In the genomic region with DNA sequence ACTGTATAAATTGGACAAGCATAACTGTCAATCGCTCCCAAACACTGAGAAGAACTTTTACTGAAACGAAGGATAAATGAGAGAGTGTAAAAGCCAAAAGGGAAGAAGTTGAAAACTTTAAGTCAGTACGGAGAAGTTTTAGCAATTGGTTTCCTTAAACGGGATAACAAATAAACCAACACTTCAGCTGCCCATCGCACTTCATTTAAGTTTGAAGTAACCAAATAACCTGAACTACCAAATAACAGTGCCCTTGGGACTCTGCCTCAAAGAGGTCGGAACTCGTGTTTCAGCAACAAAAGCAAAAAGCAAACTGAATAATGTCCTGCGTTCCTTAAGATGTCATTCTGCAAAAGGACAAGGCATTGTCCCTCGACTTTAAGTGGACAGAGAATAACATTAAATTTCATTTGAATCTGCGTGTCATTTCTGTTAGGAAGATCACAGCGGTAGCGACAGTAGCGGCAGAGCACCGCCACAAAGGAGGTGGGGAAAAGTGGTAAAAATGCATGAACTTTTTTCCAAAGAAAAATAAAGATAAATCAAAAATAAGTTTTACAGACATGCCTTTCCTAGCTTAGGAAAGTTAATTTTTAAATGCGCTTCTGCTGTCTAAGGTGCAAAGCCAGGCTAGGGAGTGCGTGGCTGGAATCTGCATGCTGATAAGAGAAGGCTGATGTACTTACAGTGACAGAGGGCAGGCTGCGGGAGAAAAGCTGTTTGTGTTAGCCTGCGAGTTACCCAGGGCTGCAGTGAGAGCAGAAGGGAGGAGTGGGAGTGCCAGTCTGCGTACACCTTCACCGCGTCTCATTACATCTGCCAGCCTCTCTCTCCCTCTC, we compare ENCODE assay signal across 14 cellular contexts.
A peak's percentile ranks its signal among the peaks of the same experiment; 100 is the strongest.
DNase-seq lines count a peak whose midpoint lies in the region; ATAC-seq lines count a peak whose summit lies in the region.
"Had no signal": no experiment of that assay in that cellular context is flagged by ENCODE, and none has a peak within 500 bp of the region (broad histone marks: within the 10 kb centered on the region; RNA-seq: fewer than 3 reads in every experiment).

No MANE protein-coding gene starts in this region.

- no peak overlapping the region for H4K8ac ChIP-seq in mesendoderm (ENCODE audit: low read depth, low read length)

- H3K27ac ChIP-seq in mesendoderm (ENCODE audit: low read depth, low read length): no peak overlapping the region
- H3K27ac ChIP-seq: RWPE1, VCaP had no signal

- H2AK5ac ChIP-seq in mesendoderm (ENCODE audit: low read length): no peak overlapping the region

- H3K4me1 ChIP-seq in mesendoderm (ENCODE audit: control insufficient read depth, low read depth, low read length): no peaks in the 10 kb centered on the region

- no CpG with 5 or more reads among the region's 21 CpGs for WGBS in mesendoderm (ENCODE audit: extremely low coverage, insufficient coverage, low lambda C conversion rate)

- no peak overlapping the region for H3K56ac ChIP-seq in mesendoderm (ENCODE audit: low read length)

- H3K36me3 Mint-ChIP-seq in T-helper 17 cell (ENCODE audit: low read depth): no peaks in the 10 kb centered on the region

- DNase-seq in ELF-1 (ENCODE audit: low read depth, low spot score): peak; percentile 59
- DNase-seq in HuH-7 (ENCODE audit: low spot score): peak; percentile 69
- no peak for DNase-seq in T-helper 17 cell
- DNase-seq in mesendoderm: peak; percentile 56
- DNase-seq in KG1 (lab: John Stamatoyannopoulos, UW): no peak
- DNase-seq in NK-92 treated with Interleukin-12 subunit alpha and Interleukin-12 subunit beta, amount 100 ng/mL, for 24 hours (lab: John Stamatoyannopoulos, UW): no peak
- DNase-seq in glomerular visceral epithelial cell (ENCODE audit: extremely low spot score): no peak
- DNase-seq: Caco-2, GOT3, NCI-H1694 treated with DMSO at 0.1 percent for 48 hours had no signal

- H3K27me3 ChIP-seq in mesendoderm (ENCODE audit: insufficient read depth, low read length, poor library complexity): peaks cover 47% of the 10 kb centered on the region

- H3K79me1 ChIP-seq in mesendoderm (ENCODE audit: low read length): no peaks in the 10 kb centered on the region

- no peak overlapping the region for H3K18ac ChIP-seq in mesendoderm (ENCODE audit: low read length)

- peak overlapping the region; percentile 60 for H3K27ac Mint-ChIP-seq in T-helper 17 cell
- H3K27ac Mint-ChIP-seq: memory B cell had no signal

- H4K5ac ChIP-seq in mesendoderm (ENCODE audit: low read length): no peak overlapping the region

- no peak overlapping the region for H3K9ac ChIP-seq in mesendoderm (ENCODE audit: low read length)

- H3K79me2 ChIP-seq in mesendoderm (ENCODE audit: control insufficient read depth, insufficient read depth, low read length): no peaks in the 10 kb centered on the region

- peaks cover 7% of the 10 kb centered on the region for H3K27me3 Mint-ChIP-seq in T-helper 17 cell

- no peak for ATAC-seq in T-helper 17 cell
- no peak for ATAC-seq in HG02610 (IDR thresholded peaks at IDR 0.05; ENCODE audit: unreplicated experiment)

- H2BK120ac ChIP-seq in mesendoderm (ENCODE audit: low read depth, low read length): no peak overlapping the region

- H3K4me3 Mint-ChIP-seq in T-helper 17 cell: peak overlapping the region; percentile 7

- H2BK5ac ChIP-seq in mesendoderm (ENCODE audit: low read length): no peak overlapping the region

- peaks cover 16% of the 10 kb centered on the region for H3K4me1 Mint-ChIP-seq in T-helper 17 cell

- no peak overlapping the region for H3K4me2 ChIP-seq in mesendoderm (ENCODE audit: low read length)

- H2BK15ac ChIP-seq in mesendoderm (replicated peaks; ENCODE audit: low read depth): no peak overlapping the region

- H3K9me3 ChIP-seq in T-helper 17 cell (ENCODE audit: control insufficient read depth, low read length, poor library complexity, severe bottlenecking): peaks cover 2% of the 10 kb centered on the region
- H3K9me3 ChIP-seq: Caco-2 had no signal

- H3K23ac ChIP-seq in mesendoderm (ENCODE audit: low read length): no peak overlapping the region

- no peak overlapping the region for H3K4ac ChIP-seq in mesendoderm (ENCODE audit: low read depth, low read length)

- H3K36me3 ChIP-seq in mesendoderm (ENCODE audit: control insufficient read depth, insufficient read depth, low read length): no peaks in the 10 kb centered on the region

- no peak overlapping the region for H3K4me3 ChIP-seq in mesendoderm (ENCODE audit: low read length)

Comparison
In these comparisons a context has a peak if more than half of its experiments do, and no peak if none do; other contexts are left out.
1. DNase-seq: peak in ELF-1 (single experiment), HuH-7 (single experiment) and mesendoderm (single experiment); none in T-helper 17 cell (0 of 3), KG1 (single experiment), NK-92 treated with Interleukin-12 subunit alpha and Interleukin-12 subunit beta, amount 100 ng/mL, for 24 hours (single experiment) and glomerular visceral epithelial cell (single experiment).